In the genomic region with DNA sequence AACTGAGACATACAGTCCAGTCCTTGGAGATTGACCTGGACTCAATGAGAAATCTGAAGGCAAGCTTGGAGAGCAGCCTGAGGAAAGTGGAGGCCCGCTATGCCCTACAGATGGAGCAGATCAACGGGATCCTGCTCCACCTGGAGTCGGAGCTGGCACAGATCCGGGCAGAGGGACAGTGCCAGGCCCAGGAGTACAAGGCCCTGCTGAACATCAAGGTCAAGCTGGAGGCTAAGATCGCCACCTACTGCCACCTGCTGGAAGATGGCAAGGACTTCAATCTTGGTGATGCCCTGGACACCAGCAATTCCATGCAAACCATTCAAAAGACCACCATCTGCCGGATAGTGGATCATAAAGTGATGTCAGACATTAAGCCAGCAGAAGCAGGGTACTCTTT, we compare ENCODE assay signal across 9 cellular contexts. TPM values are rescaled to one million over a fixed set of nuclear protein-coding genes. Genes with fewer than 3 reads are reported as not detected.
DNase-seq lines count a peak whose midpoint lies in the region; ATAC-seq and TF ChIP-seq lines count a peak whose summit lies in the region.
"Had no signal": no experiment of that assay in that cellular context is flagged by ENCODE, and none has a peak within 500 bp of the region (broad histone marks: within the 10 kb centered on the region; RNA-seq: fewer than 3 reads in every experiment).

No MANE protein-coding gene starts in this region.

- H3K27me3 Mint-ChIP-seq in WTC11 (ENCODE audit: low read depth): no peaks in the 10 kb centered on the region
- H3K27me3 Mint-ChIP-seq: activated naive CD8-positive, alpha-beta T cell had no signal

- peaks cover 7% of the 10 kb centered on the region; the same call in 1 of the 2 replicates for H3K36me3 Mint-ChIP-seq in WTC11
- H3K36me3 Mint-ChIP-seq: activated naive CD8-positive, alpha-beta T cell had no signal

- no peak overlapping the region for H3K4me3 Mint-ChIP-seq in WTC11
- H3K4me3 Mint-ChIP-seq: activated naive CD8-positive, alpha-beta T cell had no signal

- peak; percentile 22 for DNase-seq in COLO668 (lab: John Stamatoyannopoulos, UW; ENCODE audit: unreplicated experiment)
- peak; percentile 25 for DNase-seq in H4 (ENCODE audit: low spot score)
- peak; percentile 56 for DNase-seq in WTC11 (ENCODE audit: low spot score)
- peak; percentile 35 for DNase-seq in kidney tubule cell (ENCODE audit: low spot score)
- no peak for DNase-seq in omental fat pad (ENCODE audit: low spot score)
- DNase-seq in putamen (ENCODE audit: low spot score): no peak

- POLR2A ChIA-PET in WTC11 (lab: Charles Lee): no interaction called here

- peak; percentile 26 for TF ChIP-seq CTCF in WTC11 (IDR thresholded peaks at IDR 0.05)
- TF ChIP-seq CTCF in omental fat pad (IDR thresholded peaks at IDR 0.05): no peak

- peaks cover 19% of the 10 kb centered on the region for H3K9me3 Mint-ChIP-seq in WTC11

- ATAC-seq in WTC11 (no peak), GM19455 (IDR thresholded peaks at IDR 0.05; ENCODE audit: unreplicated experiment) (no peak), omental fat pad (ENCODE audit: low FRiP score) (no peak), HG02588 (IDR thresholded peaks at IDR 0.05; ENCODE audit: unreplicated experiment) (no peak)

- H3K4me1 Mint-ChIP-seq in WTC11: no peaks in the 10 kb centered on the region

- H3K27ac Mint-ChIP-seq in WTC11: no peak overlapping the region
- H3K27ac Mint-ChIP-seq: activated naive CD8-positive, alpha-beta T cell had no signal

- CTCF ChIA-PET in WTC11 (lab: Charles Lee): interaction anchor here (0.6 to 1.7 kb wide), 3 partner anchors 14 to 156 kb away, joined by 3 to 10 read pairs (median 3); no protein-coding TSS in a partner anchor

TF ChIP-seq in WTC11, 78 proteins besides CTCF, POLR2A, EP300 and RAD21:
- no peak for TF ChIP-seq ZNF416 (CRISPR knock-in tag; IDR thresholded peaks at IDR 0.05)
- TF ChIP-seq GRHL2 (CRISPR knock-in tag; IDR thresholded peaks at IDR 0.05; ENCODE audit: insufficient replicate concordance, severe bottlenecking): no peak
- TF ChIP-seq ESRRA (CRISPR knock-in tag; IDR thresholded peaks at IDR 0.05; ENCODE audit: borderline replicate concordance): no peak
- no peak for TF ChIP-seq TEAD1 (CRISPR knock-in tag; IDR thresholded peaks at IDR 0.05)
- TF ChIP-seq, protein P1, sequence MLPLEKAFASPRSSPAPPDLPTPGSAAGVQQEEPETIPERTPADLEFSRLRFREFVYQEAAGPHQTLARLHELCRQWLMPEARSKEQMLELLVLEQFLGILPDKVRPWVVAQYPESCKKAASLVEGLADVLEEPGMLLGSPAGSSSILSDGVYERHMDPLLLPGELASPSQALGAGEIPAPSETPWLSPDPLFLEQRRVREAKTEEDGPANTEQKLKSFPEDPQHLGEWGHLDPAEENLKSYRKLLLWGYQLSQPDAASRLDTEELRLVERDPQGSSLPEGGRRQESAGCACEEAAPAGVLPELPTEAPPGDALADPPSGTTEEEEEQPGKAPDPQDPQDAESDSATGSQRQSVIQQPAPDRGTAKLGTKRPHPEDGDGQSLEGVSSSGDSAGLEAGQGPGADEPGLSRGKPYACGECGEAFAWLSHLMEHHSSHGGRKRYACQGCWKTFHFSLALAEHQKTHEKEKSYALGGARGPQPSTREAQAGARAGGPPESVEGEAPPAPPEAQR (CRISPR knock-in tag; IDR thresholded peaks at IDR 0.05): no peak
- TF ChIP-seq ZNF423 (CRISPR knock-in tag; IDR thresholded peaks at IDR 0.05): no peak
TF ChIP-seq in WTC11: peak in this region for 0.

RNA-seq across cellular contexts. Expression of a gene that starts 20.4 kb away (rescaled TPM):
- 0.02 TPM in 1 of 2 replicates, not detected in the other for total RNA-seq in H4 (2014; rRNA removed; shearing (Covaris generic))
- total RNA-seq in WTC11 (2021) (1.4 to 2.0 TPM (median 1.7 TPM) in 3 replicates), omental fat pad (under 1 TPM in 1 of 4 donors, not detected in 3; 0.09 TPM)

Comparison
In these comparisons a context has a peak if more than half of its experiments do, and no peak if none do; other contexts are left out.
1. DNase-seq: peak in COLO668 (single experiment), H4 (single experiment), WTC11 (single experiment) and kidney tubule cell (single experiment); none in omental fat pad (single experiment) and putamen (single experiment).